ENCODE assay signal across 14 cellular contexts in the genomic region with DNA sequence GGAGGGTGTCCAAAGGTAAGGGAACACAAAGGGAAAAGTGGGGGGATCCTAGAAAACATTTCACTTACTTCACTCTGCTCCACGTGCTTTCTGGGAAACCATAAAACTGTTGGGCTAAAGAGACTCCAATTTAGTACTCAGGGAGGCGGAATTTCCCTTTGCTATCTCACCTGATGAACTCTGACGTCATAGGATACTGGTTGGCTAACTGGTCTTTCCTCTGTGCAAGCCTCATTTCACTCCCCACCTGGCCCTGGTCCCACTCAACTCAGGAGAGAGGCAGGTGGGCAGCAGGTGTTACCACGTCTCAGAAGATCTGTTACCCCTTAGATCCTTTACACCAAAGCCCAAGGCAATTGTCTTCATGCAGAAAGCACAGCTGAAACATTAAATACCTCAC. TPM values are rescaled to one million over a fixed set of nuclear protein-coding genes. Genes with fewer than 3 reads are reported as not detected.
DNase-seq lines count a peak whose midpoint lies in the region; ATAC-seq and TF ChIP-seq lines count a peak whose summit lies in the region.
"Had no signal": no experiment of that assay in that cellular context is flagged by ENCODE, and none has a peak within 500 bp of the region (broad histone marks: within the 10 kb centered on the region; RNA-seq: fewer than 3 reads in every experiment).

No MANE protein-coding gene starts in this region.

- no peak overlapping the region for H3K27ac ChIP-seq in psoas muscle
- H3K27ac ChIP-seq: esophagus squamous epithelium had no signal

- H3K27me3 ChIP-seq in psoas muscle (ENCODE audit: insufficient read depth in 3 of 3, low read length in 2 of 3), result no peaks in the 10 kb centered on the region
- H3K27me3 ChIP-seq: BE2C, esophagus squamous epithelium had no signal

- no peaks in the 10 kb centered on the region for H3K9me3 ChIP-seq in psoas muscle
- H3K9me3 ChIP-seq: BE2C, esophagus squamous epithelium had no signal

- no peaks in the 10 kb centered on the region for H3K36me3 ChIP-seq in psoas muscle (ENCODE audit: insufficient read depth in 1 of 2, low read depth in 1 of 2)
- H3K36me3 ChIP-seq: BE2C, esophagus squamous epithelium had no signal

- no peak overlapping the region for H3K4me3 ChIP-seq in psoas muscle
- H3K4me3 ChIP-seq: esophagus squamous epithelium had no signal

- ATAC-seq in stimulated activated naive CD8-positive, alpha-beta T cell treated with anti-CD3 and anti-CD28 coated beads, Interleukin-15, amount 100 ng/mL, for 72 hours, result no peak
- no peak for ATAC-seq in stimulated activated naive CD8-positive, alpha-beta T cell treated with anti-CD3 and anti-CD28 coated beads, Interleukin-15, Interleukin-2, amounts not matched to agents 100 U/mL and 50 U/mL, for 24 hours
- ATAC-seq in HG02884 (IDR thresholded peaks at IDR 0.05; ENCODE audit: unreplicated experiment) (peak; percentile 27), psoas muscle (no peak)
- ATAC-seq in stimulated activated naive B cell treated with anti-CD40 and anti-IgM and Interleukin-4, amounts not matched to agents 10 μg/mL and 1 μg/mL and 100 μg/mL, for 72 hours (replicated peaks), result peak; percentile 39 to 41
- no peak for ATAC-seq in naive thymus-derived CD8-positive, alpha-beta T cell
- ATAC-seq: T-helper 17 cell had no signal

- intact Hi-C loops in psoas muscle (cut with DNase I), result loop anchor here in 1 of 2 donors (10.0 kb wide), 1 partner anchor 697 kb away; no protein-coding TSS in a partner anchor

- H3K27ac Mint-ChIP-seq in stimulated activated naive CD8-positive, alpha-beta T cell treated with anti-CD3 and anti-CD28 coated beads, Interleukin-15, amount 100 ng/mL, for 72 hours, result peak overlapping the region; percentile 91 to 98
- peak overlapping the region; percentile 93 for H3K27ac Mint-ChIP-seq in stimulated activated naive B cell treated with anti-CD40 and anti-IgM and Interleukin-4, amounts not matched to agents 10 μg/mL and 1 μg/mL and 100 μg/mL, for 72 hours
- H3K27ac Mint-ChIP-seq in naive thymus-derived CD8-positive, alpha-beta T cell, result no peak overlapping the region
- H3K27ac Mint-ChIP-seq: brain, nephron had no signal

- H3K36me3 Mint-ChIP-seq in stimulated activated naive B cell treated with anti-CD40 and anti-IgM and Interleukin-4, amounts not matched to agents 10 μg/mL and 1 μg/mL and 100 μg/mL, for 72 hours, result no peaks in the 10 kb centered on the region
- H3K36me3 Mint-ChIP-seq in naive thymus-derived CD8-positive, alpha-beta T cell, result no peaks in the 10 kb centered on the region
- H3K36me3 Mint-ChIP-seq: brain had no signal

- peaks cover 9% of the 10 kb centered on the region for H3K27me3 Mint-ChIP-seq in stimulated activated naive CD8-positive, alpha-beta T cell treated with anti-CD3 and anti-CD28 coated beads, Interleukin-15, amount 100 ng/mL, for 72 hours
- H3K27me3 Mint-ChIP-seq in stimulated activated naive B cell treated with anti-CD40 and anti-IgM and Interleukin-4, amounts not matched to agents 10 μg/mL and 1 μg/mL and 100 μg/mL, for 72 hours, result peaks cover 0 to under 1% of the 10 kb centered on the region in 2 donors
- H3K27me3 Mint-ChIP-seq in naive thymus-derived CD8-positive, alpha-beta T cell, result peaks cover 0 to 3% (median 0%) of the 10 kb centered on the region in 5 donors
- H3K27me3 Mint-ChIP-seq: T-helper 17 cell had no signal

- no peak for TF ChIP-seq CTCF in psoas muscle (IDR thresholded peaks at IDR 0.05)

- H3K4me1 Mint-ChIP-seq in stimulated activated naive CD8-positive, alpha-beta T cell treated with anti-CD3 and anti-CD28 coated beads, Interleukin-15, amount 100 ng/mL, for 72 hours, result peaks cover 18% of the 10 kb centered on the region
- peaks cover 21 to 31% of the 10 kb centered on the region in 2 donors for H3K4me1 Mint-ChIP-seq in stimulated activated naive B cell treated with anti-CD40 and anti-IgM and Interleukin-4, amounts not matched to agents 10 μg/mL and 1 μg/mL and 100 μg/mL, for 72 hours
- H3K4me1 Mint-ChIP-seq in naive thymus-derived CD8-positive, alpha-beta T cell, result peaks cover 0 to 9% (median 0%) of the 10 kb centered on the region in 4 donors
- H3K4me1 Mint-ChIP-seq: brain, nephron had no signal

- H3K4me1 ChIP-seq in psoas muscle, result no peaks in the 10 kb centered on the region
- H3K4me1 ChIP-seq: BE2C had no signal

- H3K9me3 Mint-ChIP-seq in stimulated activated naive CD8-positive, alpha-beta T cell treated with anti-CD3 and anti-CD28 coated beads, Interleukin-15, amount 100 ng/mL, for 72 hours, result no peaks in the 10 kb centered on the region
- no peaks in the 10 kb centered on the region for H3K9me3 Mint-ChIP-seq in stimulated activated naive B cell treated with anti-CD40 and anti-IgM and Interleukin-4, amounts not matched to agents 10 μg/mL and 1 μg/mL and 100 μg/mL, for 72 hours
- no peaks in the 10 kb centered on the region for H3K9me3 Mint-ChIP-seq in naive thymus-derived CD8-positive, alpha-beta T cell
- H3K9me3 Mint-ChIP-seq: brain, nephron had no signal

- DNase-seq in stimulated activated naive CD8-positive, alpha-beta T cell treated with anti-CD3 and anti-CD28 coated beads, Interleukin-15, amount 100 ng/mL, for 72 hours, result no peak
- DNase-seq in stimulated activated naive CD8-positive, alpha-beta T cell treated with anti-CD3 and anti-CD28 coated beads, Interleukin-15, Interleukin-2, amounts not matched to agents 100 U/mL and 50 U/mL, for 24 hours, result no peak
- DNase-seq in NCI-H510A (lab: John Stamatoyannopoulos, UW), result peak; percentile 20
- DNase-seq in stimulated activated naive B cell treated with anti-CD40 and anti-IgM and Interleukin-4, amounts not matched to agents 10 μg/mL and 1 μg/mL and 100 μg/mL, for 72 hours, result peak; percentile 15
- DNase-seq in psoas muscle, result no peak
- no peak for DNase-seq in naive thymus-derived CD8-positive, alpha-beta T cell
- DNase-seq in mesenteric fat pad (ENCODE audit: low spot score), result no peak
- DNase-seq: BE2C, esophagus squamous epithelium, HCEC 1CT, T-helper 17 cell had no signal

- POLR2A ChIA-PET in naive thymus-derived CD8-positive, alpha-beta T cell (lab: Charles Lee), result no interaction called here

- peak overlapping the region; percentile 39 to 43 for H3K4me3 Mint-ChIP-seq in stimulated activated naive CD8-positive, alpha-beta T cell treated with anti-CD3 and anti-CD28 coated beads, Interleukin-15, amount 100 ng/mL, for 72 hours
- H3K4me3 Mint-ChIP-seq in stimulated activated naive B cell treated with anti-CD40 and anti-IgM and Interleukin-4, amounts not matched to agents 10 μg/mL and 1 μg/mL and 100 μg/mL, for 72 hours, result no peak overlapping the region
- no peak overlapping the region for H3K4me3 Mint-ChIP-seq in naive thymus-derived CD8-positive, alpha-beta T cell
- H3K4me3 Mint-ChIP-seq: brain, nephron, T-helper 17 cell had no signal

- 47 to 54% (median 52%) methylated on average over 4 of the region's 4 CpGs for WGBS in psoas muscle, 3 donors

RNA-seq across cellular contexts. Expression of gene PMAIP1, which starts 51.8 kb away (rescaled TPM):
- total RNA-seq in psoas muscle, result 1 to 10 TPM in 1 of 4 donors, under 1 TPM in 3; 0.43 to 1.4 (median 0.74) TPM
- 1 to 10 TPM in 2 of 3 donors, under 1 TPM in 1; 0.25 to 2.9 (median 1.8) TPM for polyA plus RNA-seq in psoas muscle
- 10 to 100 TPM; 20.1 to 20.3 TPM for total RNA-seq in naive thymus-derived CD8-positive, alpha-beta T cell
- polyA plus RNA-seq in naive thymus-derived CD8-positive, alpha-beta T cell, result 10 to 100 TPM in 1 of 3 donors, 1 to 10 TPM in 2; 2.6 to 16.0 (median 3.0) TPM
- total RNA-seq in mesenteric fat pad, result 0.87 TPM

Comparison
In these comparisons a context has a peak if more than half of its experiments do, and no peak if none do; other contexts are left out.
1. ATAC-seq: peak in HG02884 (single experiment) and stimulated activated naive B cell treated with anti-CD40 and anti-IgM and Interleukin-4, amounts not matched to agents 10 μg/mL and 1 μg/mL and 100 μg/mL, for 72 hours (2 of 2); none in stimulated activated naive CD8-positive, alpha-beta T cell treated with anti-CD3 and anti-CD28 coated beads, Interleukin-15, amount 100 ng/mL, for 72 hours (single experiment), stimulated activated naive CD8-positive, alpha-beta T cell treated with anti-CD3 and anti-CD28 coated beads, Interleukin-15, Interleukin-2, amounts not matched to agents 100 U/mL and 50 U/mL, for 24 hours (single experiment), psoas muscle (0 of 4) and naive thymus-derived CD8-positive, alpha-beta T cell (0 of 2).
2. DNase-seq: peak in NCI-H510A (single experiment) and stimulated activated naive B cell treated with anti-CD40 and anti-IgM and Interleukin-4, amounts not matched to agents 10 μg/mL and 1 μg/mL and 100 μg/mL, for 72 hours (single experiment); none in stimulated activated naive CD8-positive, alpha-beta T cell treated with anti-CD3 and anti-CD28 coated beads, Interleukin-15, amount 100 ng/mL, for 72 hours (0 of 2), stimulated activated naive CD8-positive, alpha-beta T cell treated with anti-CD3 and anti-CD28 coated beads, Interleukin-15, Interleukin-2, amounts not matched to agents 100 U/mL and 50 U/mL, for 24 hours (single experiment), psoas muscle (0 of 2), naive thymus-derived CD8-positive, alpha-beta T cell (0 of 10) and mesenteric fat pad (single experiment).
3. H3K27ac Mint-ChIP-seq: peak in stimulated activated naive CD8-positive, alpha-beta T cell treated with anti-CD3 and anti-CD28 coated beads, Interleukin-15, amount 100 ng/mL, for 72 hours (2 of 2) and stimulated activated naive B cell treated with anti-CD40 and anti-IgM and Interleukin-4, amounts not matched to agents 10 μg/mL and 1 μg/mL and 100 μg/mL, for 72 hours (single experiment); none in naive thymus-derived CD8-positive, alpha-beta T cell (0 of 10).
4. H3K4me3 Mint-ChIP-seq: peak in stimulated activated naive CD8-positive, alpha-beta T cell treated with anti-CD3 and anti-CD28 coated beads, Interleukin-15, amount 100 ng/mL, for 72 hours (2 of 2); none in stimulated activated naive B cell treated with anti-CD40 and anti-IgM and Interleukin-4, amounts not matched to agents 10 μg/mL and 1 μg/mL and 100 μg/mL, for 72 hours (0 of 2) and naive thymus-derived CD8-positive, alpha-beta T cell (0 of 10).
5. RNA of gene PMAIP1, which starts 51.8 kb away (total RNA-seq): 20.1 to 20.3 TPM in naive thymus-derived CD8-positive, alpha-beta T cell; 0.43 to 1.4 TPM in psoas muscle and 0.87 TPM in mesenteric fat pad (single experiment); every median in the first group is over 4 times any median in the second.